In genomic region chr10:100744980-100745881, GRCh38 we compare ENCODE assay signal across 7 cellular contexts. TPM values are rescaled to one million over a fixed set of nuclear protein-coding genes. Genes with fewer than 3 reads are reported as not detected.
A peak's percentile ranks its signal among the peaks of the same experiment; 100 is the strongest.
DNase-seq lines count a peak whose midpoint lies in the region; ATAC-seq and TF ChIP-seq lines count a peak whose summit lies in the region.

PAX2 (plus strand) TSS chr10:100745582; CDS start chr10:100746261, 679 bp downstream.

- no peak within 1 kb of the TSS for H3K4me3 ChIP-seq in NB4 (ENCODE audit: low read depth, low read length)

- no peaks in the 10 kb centered on the region for H3K36me3 Mint-ChIP-seq in osteocyte (ENCODE audit: unreplicated experiment)

- no peak for ATAC-seq in HG03045 (IDR thresholded peaks at IDR 0.05; ENCODE audit: unreplicated experiment)
- no peak for ATAC-seq in GM18909 (IDR thresholded peaks at IDR 0.05; ENCODE audit: poor library complexity, unreplicated experiment)

- peak within 1 kb of the TSS; percentile 63 for H3K4me3 Mint-ChIP-seq in osteocyte (ENCODE audit: unreplicated experiment)

- no peak within 1 kb of the TSS for H3K27ac Mint-ChIP-seq in osteocyte (ENCODE audit: unreplicated experiment)

- DNase-seq in G401 (ENCODE audit: low spot score) (peak; percentile 51), NB4 (ENCODE audit: low read depth) (peak; percentile 50), ecto neural progenitor cell (ENCODE audit: low spot score) (peak; percentile 87), osteocyte (ENCODE audit: extremely low spot score, unreplicated experiment) (no peak), SKM-1 (lab: John Stamatoyannopoulos, UW; ENCODE audit: unreplicated experiment) (no peak)

- peaks cover 87% of the 10 kb centered on the region for H3K27me3 Mint-ChIP-seq in osteocyte (ENCODE audit: unreplicated experiment)

- no peak for TF ChIP-seq POLR2A in NB4 (IDR thresholded peaks at IDR 0.05; ENCODE audit: extremely low read depth, insufficient read length)

- H3K4me1 Mint-ChIP-seq in osteocyte (ENCODE audit: unreplicated experiment) = peaks cover 60% of the 10 kb centered on the region

- in situ Hi-C loops in G401 (cut with HindIII; ENCODE audit: low sequenced_read_pairs) = no loop called here

- TF ChIP-seq CTCF in NB4 (IDR thresholded peaks at IDR 0.05; ENCODE audit: low read depth, low read length) (no peak), osteocyte (IDR thresholded peaks at IDR 0.05) (no peak)

- no peaks in the 10 kb centered on the region for H3K9me3 Mint-ChIP-seq in osteocyte (ENCODE audit: unreplicated experiment)

RNA-seq across cellular contexts. Expression of gene PAX2, which starts in this region (rescaled TPM):
- 0.20 and 2.2 TPM in 2 replicates for total RNA-seq in G401 (2014; rRNA removed; shearing (Covaris generic))
- total RNA-seq in osteocyte = 0.30 and 1.4 TPM in 2 replicates

Comparison
In these comparisons a context has a peak if more than half of its experiments do, and no peak if none do; other contexts are left out.
1. DNase-seq: peak in G401 (single experiment), NB4 (single experiment) and ecto neural progenitor cell (single experiment); none in osteocyte (single experiment) and SKM-1 (single experiment).